Comparison of ENCODE assay signal across 21 cellular contexts in genomic region chr4:132387060-132387459, GRCh38.
"Had no signal": no experiment of that assay in that cellular context is flagged by ENCODE, and none has a peak within 500 bp of the region (broad histone marks: within the 10 kb centered on the region; RNA-seq: fewer than 3 reads in every experiment).

No MANE protein-coding gene starts in this region.

- H3K4me3 ChIP-seq: MG63 had no signal

- H3K9ac ChIP-seq: SK-N-SH had no signal

- H3K9me3 ChIP-seq: MG63, SK-N-SH had no signal

- H3K36me3 ChIP-seq: MG63 had no signal

- H3K27ac ChIP-seq: HL-60, RWPE1 had no signal

- DNase-seq: KBM-7, MG63, NCI-H1092, NCI-H1105 treated with DMSO at 0.1 percent for 48 hours, NCI-H1417 treated with DMSO at 0.1 percent for 48 hours, NCI-H146, NCI-H1694 treated with DMSO at 0.1 percent for 48 hours, NCI-H1930, NCI-H2081, NCI-H2107, NCI-H2227 treated with DMSO at 0.1 percent for 48 hours, NCI-H524, NCI-H526 treated with DMSO at 0.1 percent for 48 hours, NCI-H748 treated with DMSO at 0.1 percent for 48 hours, SHP77, SK-N-SH, SW 1271, T-cell had no signal

- H3K27me3 ChIP-seq: MG63 had no signal

- ATAC-seq: Panc1, T-cell had no signal

- H3K4me2 ChIP-seq: SK-N-SH had no signal
